ENCODE assay signal across 7 cellular contexts in genomic region chr13:111440492-111440891, GRCh38.
DNase-seq lines count a peak whose midpoint lies in the region; ATAC-seq, FAIRE-seq and TF ChIP-seq lines count a peak whose summit lies in the region.
"Not testable (repeated sequence)": the region's sequence is repeated elsewhere in the genome, so short reads cannot be mapped to it uniquely, and the experiment has no call there.

No MANE protein-coding gene starts in this region.

- TF ChIP-seq EP300 in HepG2 (IDR thresholded peaks at IDR 0.05; ENCODE audit: low read depth in 2 of 2, low read length in 2 of 2); HepG2 (CRISPR knock-in tag; IDR thresholded peaks at IDR 0.05; ENCODE audit: borderline replicate concordance): not testable (repeated sequence)

- not testable (repeated sequence) for H2AFZ ChIP-seq in GM23338; HepG2 (ENCODE audit: low read length)

- H4K20me1 ChIP-seq in DOHH2 (ENCODE audit: control insufficient read depth, insufficient read depth, low read depth, low read length); GM23338 (replicated peaks; ENCODE audit: insufficient read depth); HepG2 (ENCODE audit: insufficient read depth, low read length): not testable (repeated sequence)

- H3K9ac ChIP-seq in HepG2 (ENCODE audit: insufficient read depth, low read depth, low read length), result not testable (repeated sequence)

- not testable (repeated sequence) for H3K27ac Mint-ChIP-seq in GM23338; activated CD8-positive, alpha-beta T cell treated with anti-CD3 and anti-CD28 coated beads for 36 hours

- 0% methylated on average over 1 of the region's 1 CpG for whole genome bisulfite sequencing in HepG2 (ENCODE audit: low lambda C conversion rate)

- H3K9me3 ChIP-seq in DOHH2 (ENCODE audit: control insufficient read depth, insufficient read depth, low read length); Panc1 (ENCODE audit: control insufficient read depth, insufficient read depth, low read depth, low read length); HepG2 (ENCODE audit: low read length): not testable (repeated sequence)

- H3F3A ChIP-seq in DOHH2 (ENCODE audit: control insufficient read depth, insufficient read depth); GM23338 (replicated peaks; ENCODE audit: low read depth): not testable (repeated sequence)

- TF ChIP-seq CTCF in DOHH2 (IDR thresholded peaks at IDR 0.05; ENCODE audit: low read depth, low read length, poor library complexity, severe bottlenecking) (peak; percentile 66), GM23338 (conservative IDR thresholded peaks at IDR 0.05; ENCODE audit: low read depth in 2 of 2) (peak; percentile 50 to 72), NB4 (IDR thresholded peaks at IDR 0.05; ENCODE audit: low read depth, low read length) (peak; percentile 32), Panc1 (IDR thresholded peaks at IDR 0.05) (peak; percentile 36), HepG2 (CRISPR knock-in tag; IDR thresholded peaks at IDR 0.05) (peak; percentile 54)
- not testable (repeated sequence) for TF ChIP-seq CTCF in activated CD8-positive, alpha-beta T cell treated with anti-CD3 and anti-CD28 coated beads for 36 hours (IDR thresholded peaks at IDR 0.05)

- not testable (repeated sequence) for H3K36me3 Mint-ChIP-seq in GM23338 (ENCODE audit: low read depth); activated CD8-positive, alpha-beta T cell treated with anti-CD3 and anti-CD28 coated beads for 36 hours (ENCODE audit: low read depth)

- H3K4me1 Mint-ChIP-seq in GM23338; activated CD8-positive, alpha-beta T cell treated with anti-CD3 and anti-CD28 coated beads for 36 hours (ENCODE audit: low read depth): not testable (repeated sequence)

- H3K9me3 Mint-ChIP-seq in GM23338; activated CD8-positive, alpha-beta T cell treated with anti-CD3 and anti-CD28 coated beads for 36 hours: not testable (repeated sequence)

- FAIRE-seq in HepG2 (lab: Jason Lieb, UNC), result not testable (repeated sequence)

- not testable (repeated sequence) for H3K4me3 Mint-ChIP-seq in GM23338; activated CD8-positive, alpha-beta T cell treated with anti-CD3 and anti-CD28 coated beads for 36 hours

- in situ Hi-C loops in Panc1 (cut with HindIII; ENCODE audit: low pct_unique_long_range_greater_than_20kb, low sequenced_read_pairs); HepG2 (cut with HindIII; ENCODE audit: extremely low pct_ligation_motif_present, low pct_unique_long_range_greater_than_20kb): not testable (repeated sequence)

- H3K9me2 ChIP-seq in DOHH2 (replicated peaks; ENCODE audit: control insufficient read depth, low read length), result not testable (repeated sequence)
- peaks cover 12% of the 10 kb centered on the region; the same call in 1 of the 2 replicates for H3K9me2 ChIP-seq in GM23338 (ENCODE audit: insufficient read depth)

- POLR2A ChIA-PET in Panc1 (lab: Charles Lee); activated CD8-positive, alpha-beta T cell treated with anti-CD3 and anti-CD28 coated beads for 36 hours (lab: Charles Lee): not testable (repeated sequence)
- POLR2A ChIA-PET in HepG2 (lab: Yijun Ruan, JAX), result interaction anchor here (0.8 kb wide), 1 partner anchor 11 kb away, joined by 3 read pairs; no protein-coding TSS in a partner anchor

- not testable (repeated sequence) for H3K4me3 ChIP-seq in DOHH2 (ENCODE audit: low read length); GM23338; NB4 (ENCODE audit: low read depth, low read length); Panc1 (ENCODE audit: low read depth in 2 of 2, low read length in 2 of 2); HepG2 (replicated peaks in 1 of 3; ENCODE audit: insufficient read depth in 1 of 3, low read depth in 2 of 3, low read length in 3 of 3)

- DNase-seq in GM23338 (ENCODE audit: low spot score) (peak; percentile 47), NB4 (ENCODE audit: low read depth) (peak; percentile 15), dermis blood vessel endothelial cell (peak; percentile 13)
- DNase-seq in Panc1 (ENCODE audit: low read depth, low spot score); HepG2 (ENCODE audit: low spot score): not testable (repeated sequence)
- peak; percentile 24 for DNase-seq in activated CD8-positive, alpha-beta T cell treated with anti-CD3 and anti-CD28 coated beads for 36 hours

- H3K27me3 Mint-ChIP-seq in GM23338 (ENCODE audit: insufficient read depth, low read depth, poor library complexity); activated CD8-positive, alpha-beta T cell treated with anti-CD3 and anti-CD28 coated beads for 36 hours: not testable (repeated sequence)

- not testable (repeated sequence) for TF ChIP-seq RAD21 in HepG2 (CRISPR knock-in tag; IDR thresholded peaks at IDR 0.05)

- intact Hi-C loops in Panc1 (cut with micrococcal nuclease; ENCODE audit: unreplicated experiment); activated CD8-positive, alpha-beta T cell treated with anti-CD3 and anti-CD28 coated beads for 36 hours (cut with micrococcal nuclease); HepG2 (cut with micrococcal nuclease; ENCODE audit: unreplicated experiment): not testable (repeated sequence)

- ATAC-seq in GM23338 (peak; percentile 47), HepG2 (peak; percentile 40; the same call in 2 of the 3 replicates)
- ATAC-seq in Panc1; activated CD8-positive, alpha-beta T cell treated with anti-CD3 and anti-CD28 coated beads for 36 hours: not testable (repeated sequence)

- H3K36me3 ChIP-seq in DOHH2 (ENCODE audit: control insufficient read depth, low read length); GM23338 (ENCODE audit: insufficient read depth); Panc1 (ENCODE audit: control insufficient read depth, insufficient read depth, low read length); HepG2 (replicated peaks in 1 of 2; ENCODE audit: control insufficient read depth in 1 of 2, insufficient read depth in 2 of 2, low read length in 2 of 2): not testable (repeated sequence)

- H3K27ac ChIP-seq in DOHH2 (ENCODE audit: low read depth, low read length); GM23338 (ENCODE audit: low read depth); Panc1 (ENCODE audit: low read length); HepG2 (ENCODE audit: extremely low read length, insufficient read depth, low read length): not testable (repeated sequence)

- CTCF ChIA-PET in Panc1 (lab: Charles Lee), result interaction anchor here (0.6 kb wide), 1 partner anchor 160 kb away, joined by 3 read pairs; no protein-coding TSS in a partner anchor
- CTCF ChIA-PET in activated CD8-positive, alpha-beta T cell treated with anti-CD3 and anti-CD28 coated beads for 36 hours (lab: Charles Lee), result interaction anchor here (0.6 to 2.2 kb wide), 3 partner anchors 12 to 373 kb away, joined by 3 to 11 read pairs (median 4); no protein-coding TSS in a partner anchor
- CTCF ChIA-PET in HepG2 (lab: Yijun Ruan, JAX; ENCODE audit: low intra/inter-chr PET ratio, low total read pairs), result not testable (repeated sequence)

- not testable (repeated sequence) for BruUV-seq in Panc1 (replicated peaks; lab: Mats Ljungman, UMichigan); HepG2 (replicated peaks; lab: Mats Ljungman, UMichigan)

- not testable (repeated sequence) for H3K79me2 ChIP-seq in DOHH2 (ENCODE audit: control insufficient read depth, low read length); GM23338 (replicated peaks; ENCODE audit: insufficient read depth); HepG2 (ENCODE audit: insufficient read depth, low read length)

- H3K4me1 ChIP-seq in DOHH2 (ENCODE audit: control insufficient read depth, low read length); GM23338 (ENCODE audit: insufficient read depth); Panc1 (ENCODE audit: control insufficient read depth, insufficient read depth, low read length); HepG2 (ENCODE audit: insufficient read depth, low read length): not testable (repeated sequence)

- H3K27me3 ChIP-seq in DOHH2 (ENCODE audit: control insufficient read depth, low read length); GM23338 (ENCODE audit: insufficient read depth); Panc1 (ENCODE audit: control insufficient read depth, insufficient read depth, low read length); HepG2 (ENCODE audit: control insufficient read depth in 1 of 2, insufficient read depth in 2 of 2, low read length in 2 of 2): not testable (repeated sequence)

- H3K4me2 ChIP-seq in DOHH2 (ENCODE audit: low read length); GM23338; HepG2 (ENCODE audit: low read depth, low read length): not testable (repeated sequence)

- TF ChIP-seq POLR2A in NB4 (IDR thresholded peaks at IDR 0.05; ENCODE audit: extremely low read depth, insufficient read length); HepG2 (IDR thresholded peaks at IDR 0.05; ENCODE audit: insufficient read depth in 1 of 2, low read depth in 2 of 2, low read length in 2 of 2): not testable (repeated sequence)

TF ChIP-seq in HepG2, 621 proteins besides CTCF, POLR2A, EP300 and RAD21:
- peak; percentile 98 for TF ChIP-seq ZSCAN25 (CRISPR knock-in tag; IDR thresholded peaks at IDR 0.05)
TF ChIP-seq in HepG2: peak in this region for 1; not testable (repeated sequence) for 620.
